2 cellular contexts compared by ENCODE assay signal in the genomic region with DNA sequence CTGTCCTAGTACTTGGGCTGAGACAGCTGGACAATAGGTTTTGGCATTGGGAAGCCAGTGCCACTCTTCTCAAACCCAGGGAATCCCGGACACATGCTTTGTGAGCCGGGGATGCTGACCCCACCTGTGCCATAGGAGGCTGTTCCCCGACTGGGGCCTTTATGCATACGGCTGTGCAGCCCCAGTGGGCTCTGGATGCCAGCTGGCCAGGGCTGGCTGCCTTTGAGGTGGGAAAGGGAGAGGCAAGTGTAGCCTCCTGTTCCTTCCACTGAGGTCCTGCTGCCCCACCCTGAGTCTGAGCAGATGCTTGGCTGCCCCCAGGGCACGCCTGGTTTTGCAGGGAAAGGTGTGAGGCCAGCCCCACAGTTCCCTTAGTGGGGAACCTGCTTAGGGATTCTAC.
TF ChIP-seq lines count a peak whose summit lies in the region.

No MANE protein-coding gene starts in this region.

TF ChIP-seq in HCT116, 20 proteins besides CTCF, POLR2A, EP300 and RAD21:
- no peak for TF ChIP-seq EZH2phosphoT487 (IDR thresholded peaks at IDR 0.05; ENCODE audit: borderline replicate concordance)
- 0 out of 2 replicates have a peak, but pooled peaks have one; percentile 5 for TF ChIP-seq ZFX (IDR thresholded peaks at IDR 0.05)

TF ChIP-seq in H1, 55 proteins besides CTCF, POLR2A, EP300 and RAD21:
- TF ChIP-seq KDM1A (IDR thresholded peaks at IDR 0.05; ENCODE audit: borderline replicate concordance, low read length): no peak
- no peak for TF ChIP-seq MAFK (IDR thresholded peaks at IDR 0.05; ENCODE audit: low read depth, low read length)
- TF ChIP-seq, protein P1, sequence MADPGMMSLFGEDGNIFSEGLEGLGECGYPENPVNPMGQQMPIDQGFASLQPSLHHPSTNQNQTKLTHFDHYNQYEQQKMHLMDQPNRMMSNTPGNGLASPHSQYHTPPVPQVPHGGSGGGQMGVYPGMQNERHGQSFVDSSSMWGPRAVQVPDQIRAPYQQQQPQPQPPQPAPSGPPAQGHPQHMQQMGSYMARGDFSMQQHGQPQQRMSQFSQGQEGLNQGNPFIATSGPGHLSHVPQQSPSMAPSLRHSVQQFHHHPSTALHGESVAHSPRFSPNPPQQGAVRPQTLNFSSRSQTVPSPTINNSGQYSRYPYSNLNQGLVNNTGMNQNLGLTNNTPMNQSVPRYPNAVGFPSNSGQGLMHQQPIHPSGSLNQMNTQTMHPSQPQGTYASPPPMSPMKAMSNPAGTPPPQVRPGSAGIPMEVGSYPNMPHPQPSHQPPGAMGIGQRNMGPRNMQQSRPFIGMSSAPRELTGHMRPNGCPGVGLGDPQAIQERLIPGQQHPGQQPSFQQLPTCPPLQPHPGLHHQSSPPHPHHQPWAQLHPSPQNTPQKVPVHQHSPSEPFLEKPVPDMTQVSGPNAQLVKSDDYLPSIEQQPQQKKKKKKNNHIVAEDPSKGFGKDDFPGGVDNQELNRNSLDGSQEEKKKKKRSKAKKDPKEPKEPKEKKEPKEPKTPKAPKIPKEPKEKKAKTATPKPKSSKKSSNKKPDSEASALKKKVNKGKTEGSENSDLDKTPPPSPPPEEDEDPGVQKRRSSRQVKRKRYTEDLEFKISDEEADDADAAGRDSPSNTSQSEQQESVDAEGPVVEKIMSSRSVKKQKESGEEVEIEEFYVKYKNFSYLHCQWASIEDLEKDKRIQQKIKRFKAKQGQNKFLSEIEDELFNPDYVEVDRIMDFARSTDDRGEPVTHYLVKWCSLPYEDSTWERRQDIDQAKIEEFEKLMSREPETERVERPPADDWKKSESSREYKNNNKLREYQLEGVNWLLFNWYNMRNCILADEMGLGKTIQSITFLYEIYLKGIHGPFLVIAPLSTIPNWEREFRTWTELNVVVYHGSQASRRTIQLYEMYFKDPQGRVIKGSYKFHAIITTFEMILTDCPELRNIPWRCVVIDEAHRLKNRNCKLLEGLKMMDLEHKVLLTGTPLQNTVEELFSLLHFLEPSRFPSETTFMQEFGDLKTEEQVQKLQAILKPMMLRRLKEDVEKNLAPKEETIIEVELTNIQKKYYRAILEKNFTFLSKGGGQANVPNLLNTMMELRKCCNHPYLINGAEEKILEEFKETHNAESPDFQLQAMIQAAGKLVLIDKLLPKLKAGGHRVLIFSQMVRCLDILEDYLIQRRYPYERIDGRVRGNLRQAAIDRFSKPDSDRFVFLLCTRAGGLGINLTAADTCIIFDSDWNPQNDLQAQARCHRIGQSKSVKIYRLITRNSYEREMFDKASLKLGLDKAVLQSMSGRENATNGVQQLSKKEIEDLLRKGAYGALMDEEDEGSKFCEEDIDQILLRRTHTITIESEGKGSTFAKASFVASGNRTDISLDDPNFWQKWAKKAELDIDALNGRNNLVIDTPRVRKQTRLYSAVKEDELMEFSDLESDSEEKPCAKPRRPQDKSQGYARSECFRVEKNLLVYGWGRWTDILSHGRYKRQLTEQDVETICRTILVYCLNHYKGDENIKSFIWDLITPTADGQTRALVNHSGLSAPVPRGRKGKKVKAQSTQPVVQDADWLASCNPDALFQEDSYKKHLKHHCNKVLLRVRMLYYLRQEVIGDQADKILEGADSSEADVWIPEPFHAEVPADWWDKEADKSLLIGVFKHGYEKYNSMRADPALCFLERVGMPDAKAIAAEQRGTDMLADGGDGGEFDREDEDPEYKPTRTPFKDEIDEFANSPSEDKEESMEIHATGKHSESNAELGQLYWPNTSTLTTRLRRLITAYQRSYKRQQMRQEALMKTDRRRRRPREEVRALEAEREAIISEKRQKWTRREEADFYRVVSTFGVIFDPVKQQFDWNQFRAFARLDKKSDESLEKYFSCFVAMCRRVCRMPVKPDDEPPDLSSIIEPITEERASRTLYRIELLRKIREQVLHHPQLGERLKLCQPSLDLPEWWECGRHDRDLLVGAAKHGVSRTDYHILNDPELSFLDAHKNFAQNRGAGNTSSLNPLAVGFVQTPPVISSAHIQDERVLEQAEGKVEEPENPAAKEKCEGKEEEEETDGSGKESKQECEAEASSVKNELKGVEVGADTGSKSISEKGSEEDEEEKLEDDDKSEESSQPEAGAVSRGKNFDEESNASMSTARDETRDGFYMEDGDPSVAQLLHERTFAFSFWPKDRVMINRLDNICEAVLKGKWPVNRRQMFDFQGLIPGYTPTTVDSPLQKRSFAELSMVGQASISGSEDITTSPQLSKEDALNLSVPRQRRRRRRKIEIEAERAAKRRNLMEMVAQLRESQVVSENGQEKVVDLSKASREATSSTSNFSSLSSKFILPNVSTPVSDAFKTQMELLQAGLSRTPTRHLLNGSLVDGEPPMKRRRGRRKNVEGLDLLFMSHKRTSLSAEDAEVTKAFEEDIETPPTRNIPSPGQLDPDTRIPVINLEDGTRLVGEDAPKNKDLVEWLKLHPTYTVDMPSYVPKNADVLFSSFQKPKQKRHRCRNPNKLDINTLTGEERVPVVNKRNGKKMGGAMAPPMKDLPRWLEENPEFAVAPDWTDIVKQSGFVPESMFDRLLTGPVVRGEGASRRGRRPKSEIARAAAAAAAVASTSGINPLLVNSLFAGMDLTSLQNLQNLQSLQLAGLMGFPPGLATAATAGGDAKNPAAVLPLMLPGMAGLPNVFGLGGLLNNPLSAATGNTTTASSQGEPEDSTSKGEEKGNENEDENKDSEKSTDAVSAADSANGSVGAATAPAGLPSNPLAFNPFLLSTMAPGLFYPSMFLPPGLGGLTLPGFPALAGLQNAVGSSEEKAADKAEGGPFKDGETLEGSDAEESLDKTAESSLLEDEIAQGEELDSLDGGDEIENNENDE (IDR thresholded peaks at IDR 0.05; ENCODE audit: insufficient replicate concordance, low read length): no peak
- TF ChIP-seq NRF1 (IDR thresholded peaks at IDR 0.05; ENCODE audit: low read depth, low read length): no peak
- no peak for TF ChIP-seq SRF (IDR thresholded peaks at IDR 0.05; ENCODE audit: low read depth, low read length)
- TF ChIP-seq RNF2 (IDR thresholded peaks at IDR 0.05; ENCODE audit: borderline replicate concordance, low read depth, low read length, missing control alignments, poor library complexity, severe bottlenecking): no peak
